15 cellular contexts compared by ENCODE assay signal in genomic region chr12:2902287-2902880, GRCh38. TPM values are rescaled to one million over a fixed set of nuclear protein-coding genes. Genes with fewer than 3 reads are reported as not detected.
DNase-seq lines count a peak whose midpoint lies in the region; ATAC-seq, FAIRE-seq and TF ChIP-seq lines count a peak whose summit lies in the region.
"Had no signal": no experiment of that assay in that cellular context is flagged by ENCODE, and none has a peak within 500 bp of the region (broad histone marks: within the 10 kb centered on the region; RNA-seq: fewer than 3 reads in every experiment).

No MANE protein-coding gene starts in this region.

- H3K4me3 Mint-ChIP-seq in T-helper 2 cell treated with Interferon-gamma antibody and Interleukin-4, amounts not matched to agents 5 μg/mL and 100 μg/mL, for 36 hours: no peak overlapping the region
- H3K4me3 Mint-ChIP-seq: activated B cell treated with CpG ODN at 0.5 μM for 24 hours, nephron had no signal

- no peaks in the 10 kb centered on the region for H3K36me3 Mint-ChIP-seq in T-helper 2 cell treated with Interferon-gamma antibody and Interleukin-4, amounts not matched to agents 5 μg/mL and 100 μg/mL, for 36 hours (ENCODE audit: low read depth)
- H3K36me3 Mint-ChIP-seq: activated naive CD4-positive, alpha-beta T cell treated with anti-CD3 and anti-CD28 coated beads, Interleukin-2, amount 50 U/mL, for 72 hours had no signal

- TF ChIP-seq CTCF in GM20000 (IDR thresholded peaks at IDR 0.05; ENCODE audit: extremely low read depth, missing control alignments): no peak

- no peak overlapping the region for H3K27ac Mint-ChIP-seq in T-helper 2 cell treated with Interferon-gamma antibody and Interleukin-4, amounts not matched to agents 5 μg/mL and 100 μg/mL, for 36 hours
- H3K27ac Mint-ChIP-seq: activated B cell treated with CpG ODN at 0.5 μM for 24 hours; activated naive CD4-positive, alpha-beta T cell treated with anti-CD3 and anti-CD28 coated beads, Interleukin-2, amount 50 U/mL, for 72 hours; nephron had no signal

- H3K27ac ChIP-seq in caudate nucleus (ENCODE audit: low read depth, low read length): peak overlapping the region; percentile 72

- H3K27me3 Mint-ChIP-seq in T-helper 2 cell treated with Interferon-gamma antibody and Interleukin-4, amounts not matched to agents 5 μg/mL and 100 μg/mL, for 36 hours (ENCODE audit: low read depth): no peaks in the 10 kb centered on the region
- H3K27me3 Mint-ChIP-seq: activated B cell treated with CpG ODN at 0.5 μM for 24 hours had no signal

- FAIRE-seq in urothelium cell line (lab: Jason Lieb, UNC): peak; percentile 73

- H3K4me1 Mint-ChIP-seq in T-helper 2 cell treated with Interferon-gamma antibody and Interleukin-4, amounts not matched to agents 5 μg/mL and 100 μg/mL, for 36 hours (ENCODE audit: low read depth): no peaks in the 10 kb centered on the region

- DNase-seq in NCI-H146 (lab: John Stamatoyannopoulos, UW) (peak; percentile 40), NCI-H146 treated with DMSO at 0.1 percent for 48 hours (lab: John Stamatoyannopoulos, UW; ENCODE audit: unreplicated experiment) (no peak), caudate nucleus (lab: John Stamatoyannopoulos, UW) (peak in 37 of 61 donors; percentile 4 to 98 (median 36)), left lobe of liver (ENCODE audit: low spot score) (no peak), urothelium cell line (ENCODE audit: low spot score) (no peak), GM20000 (ENCODE audit: low spot score) (no peak)
- DNase-seq in T-helper 2 cell treated with Interferon-gamma antibody and Interleukin-4, amounts not matched to agents 5 μg/mL and 100 μg/mL, for 36 hours (ENCODE audit: low spot score): no peak
- DNase-seq: activated B cell treated with CpG ODN at 0.5 μM for 24 hours; stimulated activated CD4-positive, alpha-beta T cell treated with anti-CD3 and anti-CD28 coated beads, Interleukin-2, amount 100 ng/mL, for 48 hours had no signal

- no peaks in the 10 kb centered on the region for H3K9me3 Mint-ChIP-seq in T-helper 2 cell treated with Interferon-gamma antibody and Interleukin-4, amounts not matched to agents 5 μg/mL and 100 μg/mL, for 36 hours
- H3K9me3 Mint-ChIP-seq: activated B cell treated with CpG ODN at 0.5 μM for 24 hours; activated naive CD4-positive, alpha-beta T cell treated with anti-CD3 and anti-CD28 coated beads, Interleukin-2, amount 50 U/mL, for 72 hours; nephron had no signal

- peak; percentile 72 for ATAC-seq in left lobe of liver
- no peak for ATAC-seq in GM18909 (IDR thresholded peaks at IDR 0.05; ENCODE audit: poor library complexity, unreplicated experiment)
- ATAC-seq: activated naive CD4-positive, alpha-beta T cell treated with anti-CD3 and anti-CD28 coated beads, Interleukin-2, amount 50 U/mL, for 72 hours had no signal

RNA-seq across cellular contexts. Expression of gene TULP3, which starts 11.7 kb away (rescaled TPM):
- total RNA-seq in left lobe of liver: 2.7 TPM

RNA-seq across cellular contexts. Expression of gene RHNO1, which starts 25.4 kb away (rescaled TPM):
- total RNA-seq in left lobe of liver: 1.8 TPM

RNA-seq across cellular contexts. Expression of gene FOXM1, which starts 25.4 kb away (rescaled TPM):
- total RNA-seq in left lobe of liver: 0.86 TPM

RNA-seq across cellular contexts. Expression of gene TEX52, which starts 45.5 kb away (rescaled TPM):
- not detected for total RNA-seq in left lobe of liver
- total RNA-seq: A673, activated B cell treated with CpG ODN at 0.5 μM for 24 hours, frontal cortex, ureter had no signal

RNA-seq across cellular contexts. Expression of gene TEAD4, which starts 56.8 kb away (rescaled TPM):
- 1.6 TPM for total RNA-seq in left lobe of liver
- total RNA-seq: activated B cell treated with CpG ODN at 0.5 μM for 24 hours had no signal

Comparison
In these comparisons a context has a peak if more than half of its experiments do, and no peak if none do; other contexts are left out.
1. DNase-seq: peak in NCI-H146 (single experiment) and caudate nucleus (37 of 61); none in NCI-H146 treated with DMSO at 0.1 percent for 48 hours (single experiment), left lobe of liver (single experiment), urothelium cell line (single experiment), GM20000 (single experiment) and T-helper 2 cell treated with Interferon-gamma antibody and Interleukin-4, amounts not matched to agents 5 μg/mL and 100 μg/mL, for 36 hours (single experiment).